Comparison of ENCODE assay signal across 17 cellular contexts in genomic region chr1:17594690-17595601, GRCh38. TPM values are rescaled to one million over a fixed set of nuclear protein-coding genes. Genes with fewer than 3 reads are reported as not detected.
DNase-seq lines count a peak whose midpoint lies in the region; ATAC-seq, FAIRE-seq and TF ChIP-seq lines count a peak whose summit lies in the region.
"Had no signal": no experiment of that assay in that cellular context is flagged by ENCODE, and none has a peak within 500 bp of the region (broad histone marks: within the 10 kb centered on the region; RNA-seq: fewer than 3 reads in every experiment).

No MANE protein-coding gene starts in this region.

- H3K4me2 ChIP-seq in BLaER1 treated with 17β-estradiol and CSF1 and Interleukin-3, amounts not matched to agents 10 nM and 100 nM = peak overlapping the region; percentile 17 to 82 (median 68)
- no peak overlapping the region for H3K4me2 ChIP-seq in HepG2 (ENCODE audit: low read depth, low read length)

- no peak for TF ChIP-seq RAD21 in HepG2 (CRISPR knock-in tag; IDR thresholded peaks at IDR 0.05)

- H4K20me1 ChIP-seq in BLaER1 treated with 17β-estradiol and CSF1 and Interleukin-3, amounts not matched to agents 10 nM and 100 nM = peaks cover 0 to 13% (median 0%) of the 10 kb centered on the region in 11 experiments; a peak in 5 of 22 replicates
- H4K20me1 ChIP-seq in HepG2 (ENCODE audit: insufficient read depth, low read length) = peaks cover 4% of the 10 kb centered on the region; the same call in 1 of the 2 replicates

- POLR2A ChIA-PET in HepG2 (lab: Yijun Ruan, JAX) = interaction anchor here (0.7 to 1.2 kb wide), 2 partner anchors 14 to 19 kb away, joined by 3 to 4 read pairs; no protein-coding TSS in a partner anchor

- peaks cover 60% of the 10 kb centered on the region for H3K79me2 ChIP-seq in HepG2 (ENCODE audit: insufficient read depth, low read length)

- no peak for FAIRE-seq in HepG2 (lab: Jason Lieb, UNC)
- FAIRE-seq: keratinocyte had no signal

- TF ChIP-seq EP300 in HepG2 (IDR thresholded peaks at IDR 0.05; ENCODE audit: low read depth in 2 of 2, low read length in 2 of 2) (no peak), HepG2 (CRISPR knock-in tag; IDR thresholded peaks at IDR 0.05; ENCODE audit: borderline replicate concordance) (no peak)

- peaks cover 14 to 74% (median 42%) of the 10 kb centered on the region in 11 experiments for H3K36me3 ChIP-seq in BLaER1 treated with 17β-estradiol and CSF1 and Interleukin-3, amounts not matched to agents 10 nM and 100 nM
- H3K36me3 ChIP-seq in adipocyte (ENCODE audit: control insufficient read depth, insufficient read depth, low read length, severe bottlenecking) = peaks cover 8% of the 10 kb centered on the region
- H3K36me3 ChIP-seq in HepG2 (replicated peaks in 1 of 2; ENCODE audit: control insufficient read depth in 1 of 2, insufficient read depth in 2 of 2, low read length in 2 of 2) = peaks cover 30 to 65% of the 10 kb centered on the region in 2 experiments

- H3K9ac ChIP-seq in BLaER1 treated with 17β-estradiol and CSF1 and Interleukin-3, amounts not matched to agents 10 nM and 100 nM = peak overlapping the region in 8 of 11 experiments; percentile 16 to 54 (median 31); a peak in 10 of 22 replicates
- peak overlapping the region; percentile 16 for H3K9ac ChIP-seq in adipocyte (ENCODE audit: low read length)
- no peak overlapping the region for H3K9ac ChIP-seq in HepG2 (ENCODE audit: insufficient read depth, low read depth, low read length)

- TF ChIP-seq CTCF in HepG2 (CRISPR knock-in tag; IDR thresholded peaks at IDR 0.05) = no peak

- H3K4me1 ChIP-seq in BLaER1 treated with 17β-estradiol and CSF1 and Interleukin-3, amounts not matched to agents 10 nM and 100 nM = peaks cover 35 to 79% (median 64%) of the 10 kb centered on the region in 10 experiments
- H3K4me1 ChIP-seq in adipocyte (ENCODE audit: control insufficient read depth, insufficient read depth, low read length) = peaks cover 24% of the 10 kb centered on the region
- H3K4me1 ChIP-seq in HepG2 (ENCODE audit: insufficient read depth, low read length) = peaks cover 68% of the 10 kb centered on the region

- in situ Hi-C loops in HepG2 (cut with HindIII; ENCODE audit: extremely low pct_ligation_motif_present, low pct_unique_long_range_greater_than_20kb) = no loop called here
- in situ Hi-C loops in KBM-7 (cut with MboI; ENCODE audit: low pct_unique_long_range_greater_than_20kb, low sequenced_read_pairs) = no loop called here

- 99% methylated on average over 5 of the region's 8 CpGs for WGBS in HepG2 (ENCODE audit: low lambda C conversion rate)

- peak; percentile 72 for DNase-seq in MV-4-11 (lab: John Stamatoyannopoulos, UW)
- DNase-seq in adipocyte (ENCODE audit: low read depth) = peak; percentile 88
- DNase-seq in HepG2 (ENCODE audit: low spot score) = no peak
- DNase-seq in KBM-7 = no peak
- DNase-seq in dermis blood vessel endothelial cell = no peak
- no peak for DNase-seq in epidermal melanocyte (ENCODE audit: insufficient read length, low spot score)
- DNase-seq: activated CD8-positive, alpha-beta memory T cell treated with anti-CD3 and anti-CD28 coated beads for 24 hours; activated gamma-delta T cell; effector memory CD8-positive, alpha-beta T cell; HCEC 1CT; Kasumi-1; midbrain; NK-92 treated with Interleukin-12 subunit alpha and Interleukin-12 subunit beta, amount 100 ng/mL, for 24 hours; occipital lobe had no signal

- no peak for TF ChIP-seq POLR2A in HepG2 (IDR thresholded peaks at IDR 0.05; ENCODE audit: insufficient read depth in 1 of 2, low read depth in 2 of 2, low read length in 2 of 2)

- ATAC-seq in HepG2 = no peak
- ATAC-seq in GM21515 (IDR thresholded peaks at IDR 0.05; ENCODE audit: unreplicated experiment) = no peak
- ATAC-seq: effector memory CD8-positive, alpha-beta T cell had no signal

- H3K27me3 ChIP-seq in BLaER1 treated with 17β-estradiol and CSF1 and Interleukin-3, amounts not matched to agents 10 nM and 100 nM = no peaks in the 10 kb centered on the region
- H3K27me3 ChIP-seq in adipocyte (replicated peaks; ENCODE audit: control insufficient read depth, insufficient read depth, low read length) = no peaks in the 10 kb centered on the region
- H3K27me3 ChIP-seq in HepG2 (ENCODE audit: control insufficient read depth in 1 of 2, insufficient read depth in 2 of 2, low read length in 2 of 2) = no peaks in the 10 kb centered on the region

- no peak overlapping the region for H3K4me3 ChIP-seq in BLaER1 treated with 17β-estradiol and CSF1 and Interleukin-3, amounts not matched to agents 10 nM and 100 nM
- H3K4me3 ChIP-seq in adipocyte (ENCODE audit: low read length) (no peak overlapping the region), HepG2 (replicated peaks in 1 of 3; ENCODE audit: insufficient read depth in 1 of 3, low read depth in 2 of 3, low read length in 3 of 3) (no peak overlapping the region)

- no peak overlapping the region for H2AFZ ChIP-seq in HepG2 (ENCODE audit: low read length)

- CTCF ChIA-PET in HepG2 (lab: Yijun Ruan, JAX; ENCODE audit: low intra/inter-chr PET ratio, low total read pairs) = no interaction called here

- H3K9me3 ChIP-seq in BLaER1 treated with 17β-estradiol and CSF1 and Interleukin-3, amounts not matched to agents 10 nM and 100 nM (replicated peaks in 1 of 11) = no peaks in the 10 kb centered on the region
- no peaks in the 10 kb centered on the region for H3K9me3 ChIP-seq in adipocyte (ENCODE audit: control insufficient read depth, low read length)
- no peaks in the 10 kb centered on the region for H3K9me3 ChIP-seq in HepG2 (ENCODE audit: low read length)

- BruUV-seq in HepG2 (replicated peaks; lab: Mats Ljungman, UMichigan) = TSS peak; percentile 24

- H3K27ac ChIP-seq in BLaER1 treated with 17β-estradiol and CSF1 and Interleukin-3, amounts not matched to agents 10 nM and 100 nM = peak overlapping the region in 7 of 11 experiments; percentile 35 to 70 (median 52); a peak in 15 of 22 replicates
- no peak overlapping the region for H3K27ac ChIP-seq in HepG2 (ENCODE audit: extremely low read length, insufficient read depth, low read length)

- intact Hi-C loops in HepG2 (cut with micrococcal nuclease; ENCODE audit: unreplicated experiment) = no loop called here

TF ChIP-seq in HepG2, 621 proteins besides CTCF, POLR2A, EP300 and RAD21 (continues in another document):
- no peak for TF ChIP-seq SATB2 (CRISPR knock-in tag; IDR thresholded peaks at IDR 0.05)
- no peak for TF ChIP-seq NFE2L2 (IDR thresholded peaks at IDR 0.05; ENCODE audit: low read length)
- TF ChIP-seq ARNTL (CRISPR knock-in tag; IDR thresholded peaks at IDR 0.05) = no peak
- TF ChIP-seq PRDM10 (CRISPR knock-in tag; IDR thresholded peaks at IDR 0.05; ENCODE audit: low read depth) = no peak
- no peak for TF ChIP-seq MTF2 (CRISPR knock-in tag; IDR thresholded peaks at IDR 0.05; ENCODE audit: borderline replicate concordance)
- no peak for TF ChIP-seq CENPX (CRISPR knock-in tag; IDR thresholded peaks at IDR 0.05)
- no peak for TF ChIP-seq RBFOX2 (IDR thresholded peaks at IDR 0.05; ENCODE audit: low read depth, low read length)

RNA-seq across cellular contexts. Expression of gene ARHGEF10L, which starts 55.4 kb away (rescaled TPM):
- total RNA-seq in HepG2 (2016; rRNA removed; fragmentation: Illumina TruSeq; extraction: Trizol) (26.2 and 46.5 TPM in 2 replicates), dermis blood vessel endothelial cell (0.70 and 0.85 TPM in 2 replicates)
- total RNA-seq in HepG2 (2016; cell fraction: cytosol; rRNA removed; fragmentation: Illumina TruSeq; extraction: Trizol; ENCODE audit: low read depth) = 13.6 and 14.7 TPM in 2 replicates
- 24.8 and 47.9 TPM in 2 replicates for total RNA-seq in HepG2 (2016; cell fraction: insoluble cytoplasmic fraction; rRNA removed; fragmentation: Illumina TruSeq; extraction: Trizol)
- total RNA-seq in HepG2 (2016; cell fraction: membrane; rRNA removed; fragmentation: Illumina TruSeq; extraction: Trizol) = 19.1 and 19.9 TPM in 2 replicates
- 59.8 and 74.6 TPM in 2 replicates for total RNA-seq in HepG2 (2016; cell fraction: nucleus; rRNA removed; fragmentation: Illumina TruSeq; extraction: Trizol)
- 78.3 and 107 TPM in 2 replicates for polyA plus RNA-seq in HepG2 (2011; rRNA removed)
- 20.2 and 37.0 TPM in 2 replicates for polyA plus RNA-seq in HepG2 (2011; cell fraction: cytosol; rRNA removed)
- 844 and 1,154 TPM in 2 replicates for polyA plus RNA-seq in HepG2 (2011; cell fraction: nucleus; rRNA removed)
- polyA plus RNA-seq in HepG2 (2012) = 43.3 and 63.3 TPM in 2 replicates
- 2.2 and 2.8 TPM in 2 replicates for polyA plus RNA-seq in HepG2 (2016; cell fraction: cytosol; fragmentation: Illumina TruSeq; extraction: Trizol; ENCODE audit: low read depth)
- 18.1 and 22.2 TPM in 2 replicates for polyA plus RNA-seq in HepG2 (2016; cell fraction: insoluble cytoplasmic fraction; fragmentation: Illumina TruSeq; extraction: Trizol; ENCODE audit: low read depth)
- polyA plus RNA-seq in HepG2 (2016; cell fraction: membrane; fragmentation: Illumina TruSeq; extraction: Trizol; ENCODE audit: low read depth) = 4.7 and 5.9 TPM in 2 replicates
- polyA plus RNA-seq in HepG2 (2016; cell fraction: nucleus; fragmentation: Illumina TruSeq; extraction: Trizol; ENCODE audit: insufficient read depth, low read depth) = 127 and 131 TPM in 2 replicates
- polyA minus RNA-seq in HepG2 (2011; rRNA and poly(A)+ RNA removed; ENCODE audit: low replicate concordance) = 15.7 and 166 TPM in 2 replicates
- 36.6 and 43.4 TPM in 2 replicates for polyA minus RNA-seq in HepG2 (2011; cell fraction: cytosol; rRNA and poly(A)+ RNA removed)
- 147 and 148 TPM in 2 replicates for polyA minus RNA-seq in HepG2 (2011; cell fraction: nucleus; rRNA and poly(A)+ RNA removed)

Comparison
In these comparisons a context has a peak if more than half of its experiments do, and no peak if none do; other contexts are left out.
1. DNase-seq: peak in MV-4-11 (single experiment) and adipocyte (single experiment); none in HepG2 (single experiment), KBM-7 (single experiment), dermis blood vessel endothelial cell (single experiment) and epidermal melanocyte (single experiment).